In genomic region chr9:129459550-129460322, GRCh38 we compare ENCODE assay signal across 8 cellular contexts.
DNase-seq lines count a peak whose midpoint lies in the region; ATAC-seq and TF ChIP-seq lines count a peak whose summit lies in the region.

No MANE protein-coding gene starts in this region.

- ATAC-seq in activated B cell treated with CpG ODN at 0.5 μM for 24 hours (ENCODE audit: low read depth) (peak; percentile 18), HG02588 (IDR thresholded peaks at IDR 0.05; ENCODE audit: unreplicated experiment) (no peak), GM19035 (IDR thresholded peaks at IDR 0.05; ENCODE audit: unreplicated experiment) (no peak)

- H3K9me3 ChIP-seq in ES-I3 (ENCODE audit: control insufficient read depth, insufficient read depth, low read length) (no peaks in the 10 kb centered on the region), fibroblast of lung (ENCODE audit: control insufficient read depth, insufficient read depth, low read depth, low read length) (no peaks in the 10 kb centered on the region)

- H2AFZ ChIP-seq in fibroblast of lung (ENCODE audit: low read length) = no peak overlapping the region

- H3K4me1 ChIP-seq in ES-I3 (ENCODE audit: insufficient read depth, low read length) (peaks cover 14% of the 10 kb centered on the region; the same call in 1 of the 2 replicates), fibroblast of lung (ENCODE audit: control insufficient read depth, extremely low read depth, insufficient read depth, low read length) (peaks cover 27% of the 10 kb centered on the region)

- H3K9ac ChIP-seq in ES-I3 (ENCODE audit: low read depth, low read length) = peak overlapping the region; percentile 41
- H3K9ac ChIP-seq in fibroblast of lung (ENCODE audit: insufficient read depth, low read length) = no peak overlapping the region

- TF ChIP-seq CTCF in activated B cell treated with CpG ODN at 0.5 μM for 24 hours (IDR thresholded peaks at IDR 0.05) (no peak), fibroblast of lung (conservative IDR thresholded peaks at IDR 0.05 in 1 of 2, IDR thresholded peaks at IDR 0.05 in 1 of 2; ENCODE audit: low read depth in 1 of 2, low read length in 2 of 2) (no peak), GM10266 (IDR thresholded peaks at IDR 0.05; ENCODE audit: control insufficient read depth, insufficient read depth, low read depth, missing control alignments) (no peak)

- peak overlapping the region; percentile 53 for H3K4me3 Mint-ChIP-seq in activated B cell treated with CpG ODN at 0.5 μM for 24 hours

- CTCF ChIA-PET in activated B cell treated with CpG ODN at 0.5 μM for 24 hours (lab: Charles Lee) = interaction anchor here (0.6 to 2.2 kb wide), 6 partner anchors 37 to 320 kb away, joined by 3 to 9 read pairs (median 3); no protein-coding TSS in a partner anchor

- no peaks in the 10 kb centered on the region for H4K20me1 ChIP-seq in fibroblast of lung (ENCODE audit: control insufficient read depth, extremely low read depth, insufficient read depth, low read length)

- H3K27me3 ChIP-seq in fibroblast of lung (ENCODE audit: control insufficient read depth, insufficient read depth, low read length) = no peaks in the 10 kb centered on the region

- H3K27ac ChIP-seq in fibroblast of lung (ENCODE audit: insufficient read depth, low read length) = peak overlapping the region; percentile 27
- peak overlapping the region; percentile 25 to 99 (median 79) for H3K27ac ChIP-seq in skin epidermis

- H3K27ac Mint-ChIP-seq in activated B cell treated with CpG ODN at 0.5 μM for 24 hours = peak overlapping the region; percentile 73

- DNase-seq in activated B cell treated with CpG ODN at 0.5 μM for 24 hours (peak; percentile 37), fibroblast of lung (ENCODE audit: low read depth in 2 of 2) (no peak), pons (ENCODE audit: low spot score) (no peak), GM10266 (ENCODE audit: extremely low spot score) (no peak)

- no peaks in the 10 kb centered on the region for H3K79me2 ChIP-seq in fibroblast of lung (ENCODE audit: control insufficient read depth, insufficient read depth, low read length)

- no peaks in the 10 kb centered on the region for H3K9me3 Mint-ChIP-seq in activated B cell treated with CpG ODN at 0.5 μM for 24 hours

- intact Hi-C loops in activated B cell treated with CpG ODN at 0.5 μM for 24 hours (cut with micrococcal nuclease) = loop anchor here (1.0 to 2.0 kb wide), 7 partner anchors 21 to 319 kb away; no protein-coding TSS in a partner anchor

- peaks cover 22% of the 10 kb centered on the region for H3K4me1 Mint-ChIP-seq in activated B cell treated with CpG ODN at 0.5 μM for 24 hours

- H3K4me2 ChIP-seq in fibroblast of lung (ENCODE audit: extremely low read depth, insufficient read depth, low read length) = no peak overlapping the region

- H3K36me3 ChIP-seq in ES-I3 (ENCODE audit: insufficient read depth, low read length) (no peaks in the 10 kb centered on the region), fibroblast of lung (ENCODE audit: control insufficient read depth, insufficient read depth, low read length) (no peaks in the 10 kb centered on the region)

- POLR2A ChIA-PET in activated B cell treated with CpG ODN at 0.5 μM for 24 hours (lab: Charles Lee) = interaction anchor here (0.6 to 3.4 kb wide), 22 partner anchors 12 to 1215 kb away, joined by 3 to 33 read pairs (median 6); partner anchors contain the start of genes IER5L and NTMT1

- H3K36me3 Mint-ChIP-seq in activated B cell treated with CpG ODN at 0.5 μM for 24 hours (ENCODE audit: low read depth) = no peaks in the 10 kb centered on the region

- H3K27me3 Mint-ChIP-seq in activated B cell treated with CpG ODN at 0.5 μM for 24 hours = peaks cover 4% of the 10 kb centered on the region

- no peak overlapping the region for H3K4me3 ChIP-seq in fibroblast of lung (replicated peaks in 1 of 4; ENCODE audit: control extremely low read depth in 1 of 4, insufficient read depth in 1 of 4, low read depth in 3 of 4, low read length in 4 of 4)
- H3K4me3 ChIP-seq in skin epidermis = peak overlapping the region in 2 of 7 experiments; percentile 21 to 37
